In genomic region chr2:54310314-54310713, GRCh38 we compare ENCODE assay signal across 24 cellular contexts. TPM values are rescaled to one million over a fixed set of nuclear protein-coding genes. Genes with fewer than 3 reads are reported as not detected.
A peak's percentile ranks its signal among the peaks of the same experiment; 100 is the strongest.
DNase-seq lines count a peak whose midpoint lies in the region; ATAC-seq, FAIRE-seq and TF ChIP-seq lines count a peak whose summit lies in the region.
"Had no signal": no experiment of that assay in that cellular context is flagged by ENCODE, and none has a peak within 500 bp of the region (broad histone marks: within the 10 kb centered on the region; RNA-seq: fewer than 3 reads in every experiment).

No MANE protein-coding gene starts in this region.

- no peaks in the 10 kb centered on the region; a peak in 1 of 4 replicates for H3K4me1 ChIP-seq in SK-N-SH (ENCODE audit: control insufficient read depth in 1 of 2, insufficient read depth in 2 of 2, low read depth in 1 of 2, low read length in 1 of 2)
- H3K4me1 ChIP-seq: HAP-1 had no signal

- no peak for TF ChIP-seq POLR2A in H54 (IDR thresholded peaks at IDR 0.05; ENCODE audit: low read depth, low read length)

- DNase-seq in COLO829 (ENCODE audit: low spot score) (peak; percentile 77), H54 (ENCODE audit: insufficient read length, low spot score) (peak; percentile 12), SK-N-SH (no peak), kidney glomerular epithelial cell (lab: John Stamatoyannopoulos, UW) (peak; percentile 29), CD1c-positive myeloid dendritic cell (ENCODE audit: extremely low spot score) (no peak)
- no peak for DNase-seq in activated CD4-positive, alpha-beta T cell treated with anti-CD3 and anti-CD28 coated beads, Interleukin-2, amount 10 ng/mL, durations not matched to agents 24 days and 14 days
- DNase-seq: activated CD4-positive, alpha-beta T cell treated with anti-CD3 and anti-CD28 coated beads, Interleukin-2, amount 50 U/mL, for 4 hours; activated effector memory CD4-positive, alpha-beta T cell treated with anti-CD3 and anti-CD28 coated beads, Interleukin-2, amount 50 U/mL, for 16 hours; DND-41; left colon; natural killer cell; NCI-H1105 treated with DMSO at 0.1 percent for 48 hours; NCI-H526; SHP77 treated with DMSO at 0.1 percent for 48 hours; stimulated activated naive CD4-positive, alpha-beta T cell treated with Interleukin-2 at 50 U/mL for 16 hours had no signal

- 63% methylated on average over 3 of the region's 3 CpGs for WGBS in SK-N-SH (ENCODE audit: low lambda C conversion rate)

- CTCF ChIA-PET in SK-N-SH (lab: Yijun Ruan, JAX) = no interaction called here

- H3K9me2 ChIP-seq in SK-N-SH = no peaks in the 10 kb centered on the region

- H3K9ac ChIP-seq in SK-N-SH = no peak overlapping the region

- peak; percentile 86 for FAIRE-seq in H54 (lab: Jason Lieb, UNC)

- H3K36me3 ChIP-seq in SK-N-SH (replicated peaks in 1 of 2; ENCODE audit: control insufficient read depth in 1 of 2, insufficient read depth in 2 of 2, low read length in 1 of 2) = no peaks in the 10 kb centered on the region
- H3K36me3 ChIP-seq: cardiac muscle cell, HAP-1 had no signal

- H3K4me1 Mint-ChIP-seq in activated CD4-positive, alpha-beta T cell treated with anti-CD3 and anti-CD28 coated beads, Interleukin-2, amount 10 ng/mL, durations not matched to agents 24 days and 14 days = no peaks in the 10 kb centered on the region
- H3K4me1 Mint-ChIP-seq: natural killer cell had no signal

- no peak overlapping the region for H3K4me2 ChIP-seq in SK-N-SH

- intact Hi-C loops in activated CD4-positive, alpha-beta T cell treated with anti-CD3 and anti-CD28 coated beads, Interleukin-2, amount 10 ng/mL, durations not matched to agents 24 days and 14 days (cut with micrococcal nuclease) = no loop called here

- no peak overlapping the region for H3K4me3 ChIP-seq in SK-N-SH (ENCODE audit: low read depth in 2 of 2, low read length in 1 of 2)
- H3K4me3 ChIP-seq: cardiac muscle cell, HAP-1 had no signal

- no peaks in the 10 kb centered on the region for H3K9me3 ChIP-seq in SK-N-SH
- H3K9me3 ChIP-seq: HAP-1 had no signal

- no peak overlapping the region for H3K27ac ChIP-seq in SK-N-SH (ENCODE audit: low read depth in 2 of 2, low read length in 1 of 2)
- H3K27ac ChIP-seq: cardiac muscle cell, epithelial cell of prostate had no signal

- no peak for TF ChIP-seq CTCF in SK-N-SH (IDR thresholded peaks at IDR 0.05)

- H4K20me1 ChIP-seq in SK-N-SH (ENCODE audit: insufficient read depth) = no peaks in the 10 kb centered on the region

- no peaks in the 10 kb centered on the region for H3K79me2 ChIP-seq in SK-N-SH (ENCODE audit: insufficient read depth)

- TF ChIP-seq RAD21 in SK-N-SH (IDR thresholded peaks at IDR 0.05; ENCODE audit: low read length) = no peak

- H3K27me3 Mint-ChIP-seq in activated CD4-positive, alpha-beta T cell treated with anti-CD3 and anti-CD28 coated beads, Interleukin-2, amount 10 ng/mL, durations not matched to agents 24 days and 14 days = peaks cover 4% of the 10 kb centered on the region

- POLR2A ChIA-PET in SK-N-SH (lab: Yijun Ruan, JAX) = no interaction called here

- no peak overlapping the region for H2AFZ ChIP-seq in SK-N-SH (ENCODE audit: low read depth)

- H3K27me3 ChIP-seq in SK-N-SH (ENCODE audit: insufficient read depth) = no peaks in the 10 kb centered on the region
- H3K27me3 ChIP-seq: cardiac muscle cell had no signal

- H3K27ac Mint-ChIP-seq in activated CD4-positive, alpha-beta T cell treated with anti-CD3 and anti-CD28 coated beads, Interleukin-2, amount 10 ng/mL, durations not matched to agents 24 days and 14 days = no peak overlapping the region
- H3K27ac Mint-ChIP-seq: natural killer cell had no signal

- no peak overlapping the region for H3K4me3 Mint-ChIP-seq in activated CD4-positive, alpha-beta T cell treated with anti-CD3 and anti-CD28 coated beads, Interleukin-2, amount 10 ng/mL, durations not matched to agents 24 days and 14 days
- H3K4me3 Mint-ChIP-seq: natural killer cell had no signal

- H3K36me3 Mint-ChIP-seq in activated CD4-positive, alpha-beta T cell treated with anti-CD3 and anti-CD28 coated beads, Interleukin-2, amount 10 ng/mL, durations not matched to agents 24 days and 14 days (ENCODE audit: low read depth) = no peaks in the 10 kb centered on the region
- H3K36me3 Mint-ChIP-seq: natural killer cell had no signal

- TF ChIP-seq EP300 in SK-N-SH (IDR thresholded peaks at IDR 0.05; ENCODE audit: borderline replicate concordance in 1 of 2, low read depth in 1 of 2, low read length in 1 of 2) = no peak

- no peaks in the 10 kb centered on the region for H3F3A ChIP-seq in SK-N-SH (replicated peaks; ENCODE audit: insufficient read depth)

- ATAC-seq in GM21723 (IDR thresholded peaks at IDR 0.05; ENCODE audit: unreplicated experiment) = no peak
- ATAC-seq: left colon, natural killer cell had no signal

- H3K9me3 Mint-ChIP-seq in activated CD4-positive, alpha-beta T cell treated with anti-CD3 and anti-CD28 coated beads, Interleukin-2, amount 10 ng/mL, durations not matched to agents 24 days and 14 days = no peaks in the 10 kb centered on the region
- H3K9me3 Mint-ChIP-seq: natural killer cell had no signal

TF ChIP-seq in SK-N-SH, 30 proteins besides CTCF, POLR2A, EP300 and RAD21:
- TF ChIP-seq TAF1 (IDR thresholded peaks at IDR 0.05; ENCODE audit: borderline replicate concordance, low read depth, low read length) = no peak
- no peak for TF ChIP-seq SIN3A (IDR thresholded peaks at IDR 0.05; ENCODE audit: borderline replicate concordance, low read depth, low read length)
- TF ChIP-seq FOSL2 (IDR thresholded peaks at IDR 0.05; ENCODE audit: borderline replicate concordance, low read depth) = peak; percentile 10; the same call in 1 of the 2 replicates
- TF ChIP-seq ZBTB33 (IDR thresholded peaks at IDR 0.05; ENCODE audit: borderline replicate concordance, low read depth) = no peak
- TF ChIP-seq, protein P1, sequence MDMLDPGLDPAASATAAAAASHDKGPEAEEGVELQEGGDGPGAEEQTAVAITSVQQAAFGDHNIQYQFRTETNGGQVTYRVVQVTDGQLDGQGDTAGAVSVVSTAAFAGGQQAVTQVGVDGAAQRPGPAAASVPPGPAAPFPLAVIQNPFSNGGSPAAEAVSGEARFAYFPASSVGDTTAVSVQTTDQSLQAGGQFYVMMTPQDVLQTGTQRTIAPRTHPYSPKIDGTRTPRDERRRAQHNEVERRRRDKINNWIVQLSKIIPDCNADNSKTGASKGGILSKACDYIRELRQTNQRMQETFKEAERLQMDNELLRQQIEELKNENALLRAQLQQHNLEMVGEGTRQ (IDR thresholded peaks at IDR 0.05; ENCODE audit: borderline replicate concordance, low read depth, low read length) = no peak
- TF ChIP-seq USF1 (IDR thresholded peaks at IDR 0.05; ENCODE audit: borderline replicate concordance, low read depth) = no peak

RNA-seq across cellular contexts. Expression of gene TSPYL6, which starts 54.3 kb away (rescaled TPM):
- polyA plus RNA-seq in SK-N-SH (2012; rRNA removed) = not detected in 2 replicates
- not detected in 2 replicates for polyA plus RNA-seq in SK-N-SH (2012; cell fraction: cytosol; rRNA removed)
- polyA plus RNA-seq in SK-N-SH (2012; cell fraction: nucleus; rRNA removed) = 0.01 TPM in 1 of 2 replicates, not detected in the other
- not detected in 2 replicates for total RNA-seq in activated CD4-positive, alpha-beta T cell treated with anti-CD3 and anti-CD28 coated beads, Interleukin-2, amount 10 ng/mL, durations not matched to agents 24 days and 14 days
- total RNA-seq: cardiac muscle cell; frontal cortex; left colon; natural killer cell; osteocyte; skeletal muscle tissue; T-helper 1 cell treated with Interleukin-12 subunit alpha and Interleukin-12 subunit beta and Interleukin-4 antibody, amounts not matched to agents 30 ng/mL and 1 ng/mL, for 36 hours had no signal
- polyA plus RNA-seq: adipose tissue, cardiac muscle cell had no signal

Comparison
In these comparisons a context has a peak if more than half of its experiments do, and no peak if none do; other contexts are left out.
1. DNase-seq: peak in COLO829 (single experiment), H54 (single experiment) and kidney glomerular epithelial cell (single experiment); none in SK-N-SH (single experiment), CD1c-positive myeloid dendritic cell (single experiment) and activated CD4-positive, alpha-beta T cell treated with anti-CD3 and anti-CD28 coated beads, Interleukin-2, amount 10 ng/mL, durations not matched to agents 24 days and 14 days (single experiment).